8 cellular contexts compared by ENCODE assay signal in genomic region chr9:127970401-127971313, GRCh38. TPM values are rescaled to one million over a fixed set of nuclear protein-coding genes. Genes with fewer than 3 reads are reported as not detected.
A peak's percentile ranks its signal among the peaks of the same experiment; 100 is the strongest.
DNase-seq lines count a peak whose midpoint lies in the region; ATAC-seq and TF ChIP-seq lines count a peak whose summit lies in the region.

No MANE protein-coding gene starts in this region.

- no peak overlapping the region for H3K4me3 ChIP-seq in right atrium auricular region

- peaks cover 6% of the 10 kb centered on the region for H3K36me3 Mint-ChIP-seq in activated CD8-positive, alpha-beta memory T cell treated with anti-CD3 and anti-CD28 coated beads, Interleukin-2, amount 10 ng/mL, durations not matched to agents 7 days and 5 days
- H3K36me3 Mint-ChIP-seq in stimulated activated naive CD8-positive, alpha-beta T cell treated with anti-CD3 and anti-CD28 coated beads, Interleukin-15, Interleukin-2, amounts not matched to agents 100 ng/mL and 50 ng/mL, for 24 hours (ENCODE audit: low read depth) = peaks cover 11% of the 10 kb centered on the region

- CTCF ChIA-PET in activated CD8-positive, alpha-beta memory T cell treated with anti-CD3 and anti-CD28 coated beads, Interleukin-2, amount 10 ng/mL, durations not matched to agents 7 days and 5 days (lab: Charles Lee) = interaction anchor here (0.6 to 7.6 kb wide), 13 partner anchors 9 to 146 kb away, joined by 3 to 47 read pairs (median 6); partner anchors contain the start of genes EEIG1 and SLC25A25

- no peak for TF ChIP-seq CTCF in right atrium auricular region (IDR thresholded peaks at IDR 0.05)

- no peaks in the 10 kb centered on the region for H3K9me3 ChIP-seq in right atrium auricular region

- peak; percentile 73 to 77 for DNase-seq in NCI-H1930 (lab: John Stamatoyannopoulos, UW)
- peak; percentile 92 for DNase-seq in activated CD8-positive, alpha-beta memory T cell treated with anti-CD3 and anti-CD28 coated beads, Interleukin-2, amount 10 ng/mL, durations not matched to agents 7 days and 5 days
- no peak for DNase-seq in right atrium auricular region (ENCODE audit: low spot score)
- DNase-seq in AG08395 (ENCODE audit: low spot score) = no peak
- no peak for DNase-seq in EL

- peaks cover 89% of the 10 kb centered on the region for H3K4me1 Mint-ChIP-seq in activated CD8-positive, alpha-beta memory T cell treated with anti-CD3 and anti-CD28 coated beads, Interleukin-2, amount 10 ng/mL, durations not matched to agents 7 days and 5 days
- peaks cover 100% of the 10 kb centered on the region for H3K4me1 Mint-ChIP-seq in stimulated activated naive CD8-positive, alpha-beta T cell treated with anti-CD3 and anti-CD28 coated beads, Interleukin-15, Interleukin-2, amounts not matched to agents 100 ng/mL and 50 ng/mL, for 24 hours (ENCODE audit: low read depth)

- H3K27ac Mint-ChIP-seq in activated CD8-positive, alpha-beta memory T cell treated with anti-CD3 and anti-CD28 coated beads, Interleukin-2, amount 10 ng/mL, durations not matched to agents 7 days and 5 days = peak overlapping the region; percentile 90
- peak overlapping the region; percentile 91 for H3K27ac Mint-ChIP-seq in stimulated activated naive CD8-positive, alpha-beta T cell treated with anti-CD3 and anti-CD28 coated beads, Interleukin-15, Interleukin-2, amounts not matched to agents 100 ng/mL and 50 ng/mL, for 24 hours

- no peaks in the 10 kb centered on the region for H3K36me3 ChIP-seq in right atrium auricular region

- H3K27me3 ChIP-seq in right atrium auricular region = no peaks in the 10 kb centered on the region

- H3K9me3 Mint-ChIP-seq in activated CD8-positive, alpha-beta memory T cell treated with anti-CD3 and anti-CD28 coated beads, Interleukin-2, amount 10 ng/mL, durations not matched to agents 7 days and 5 days (ENCODE audit: low read depth) = no peaks in the 10 kb centered on the region
- no peaks in the 10 kb centered on the region for H3K9me3 Mint-ChIP-seq in stimulated activated naive CD8-positive, alpha-beta T cell treated with anti-CD3 and anti-CD28 coated beads, Interleukin-15, Interleukin-2, amounts not matched to agents 100 ng/mL and 50 ng/mL, for 24 hours

- peaks cover 0 to 98% of the 10 kb centered on the region in 2 donors for H3K4me1 ChIP-seq in right atrium auricular region

- peak overlapping the region; percentile 68 for H3K4me3 Mint-ChIP-seq in activated CD8-positive, alpha-beta memory T cell treated with anti-CD3 and anti-CD28 coated beads, Interleukin-2, amount 10 ng/mL, durations not matched to agents 7 days and 5 days
- peak overlapping the region; percentile 73 for H3K4me3 Mint-ChIP-seq in stimulated activated naive CD8-positive, alpha-beta T cell treated with anti-CD3 and anti-CD28 coated beads, Interleukin-15, Interleukin-2, amounts not matched to agents 100 ng/mL and 50 ng/mL, for 24 hours

- ATAC-seq in GM18867 (IDR thresholded peaks at IDR 0.05; ENCODE audit: unreplicated experiment) (peak; percentile 78), HG02759 (IDR thresholded peaks at IDR 0.05; ENCODE audit: unreplicated experiment) (peak; percentile 80)
- peak; percentile 85 for ATAC-seq in activated CD8-positive, alpha-beta memory T cell treated with anti-CD3 and anti-CD28 coated beads, Interleukin-2, amount 10 ng/mL, durations not matched to agents 7 days and 5 days

- H3K27me3 Mint-ChIP-seq in activated CD8-positive, alpha-beta memory T cell treated with anti-CD3 and anti-CD28 coated beads, Interleukin-2, amount 10 ng/mL, durations not matched to agents 7 days and 5 days = no peaks in the 10 kb centered on the region
- no peaks in the 10 kb centered on the region for H3K27me3 Mint-ChIP-seq in stimulated activated naive CD8-positive, alpha-beta T cell treated with anti-CD3 and anti-CD28 coated beads, Interleukin-15, Interleukin-2, amounts not matched to agents 100 ng/mL and 50 ng/mL, for 24 hours

- peak overlapping the region; percentile 94 to 96 for H3K27ac ChIP-seq in right atrium auricular region

RNA-seq across cellular contexts. Expression of gene EEIG1, which starts 10.1 kb away (rescaled TPM):
- total RNA-seq in activated CD8-positive, alpha-beta memory T cell treated with anti-CD3 and anti-CD28 coated beads, Interleukin-2, amount 10 ng/mL, durations not matched to agents 7 days and 5 days = 100 to 1,000 TPM in 1 of 2 experiments, 10 to 100 TPM in 1; 60.8 to 116 TPM
- total RNA-seq in right atrium auricular region = 10 to 100 TPM in 1 of 2 donors, 1 to 10 TPM in 1; 8.3 to 11.6 TPM

RNA-seq across cellular contexts. Expression of gene DPM2, which starts 33.0 kb away (rescaled TPM):
- total RNA-seq in activated CD8-positive, alpha-beta memory T cell treated with anti-CD3 and anti-CD28 coated beads, Interleukin-2, amount 10 ng/mL, durations not matched to agents 7 days and 5 days = 10 to 100 TPM; 51.4 to 53.5 TPM
- 10 to 100 TPM in 1 of 2 donors, 1 to 10 TPM in 1; 4.7 to 11.4 TPM for total RNA-seq in right atrium auricular region

RNA-seq across cellular contexts. Expression of gene PIP5KL1, which starts 40.1 kb away (rescaled TPM):
- 1 to 10 TPM; 1.8 to 2.6 TPM for total RNA-seq in activated CD8-positive, alpha-beta memory T cell treated with anti-CD3 and anti-CD28 coated beads, Interleukin-2, amount 10 ng/mL, durations not matched to agents 7 days and 5 days
- total RNA-seq in right atrium auricular region = under 1 TPM in 1 of 2 donors, not detected in 1; 0.20 TPM

RNA-seq across cellular contexts. Expression of gene ST6GALNAC4, which starts 53.8 kb away (rescaled TPM):
- 10 to 100 TPM; 64.7 to 71.4 TPM for total RNA-seq in activated CD8-positive, alpha-beta memory T cell treated with anti-CD3 and anti-CD28 coated beads, Interleukin-2, amount 10 ng/mL, durations not matched to agents 7 days and 5 days
- total RNA-seq in right atrium auricular region = 10 to 100 TPM; 31.7 to 59.0 TPM

Comparison
In these comparisons a context has a peak if more than half of its experiments do, and no peak if none do; other contexts are left out.
1. DNase-seq: peak in NCI-H1930 (2 of 2) and activated CD8-positive, alpha-beta memory T cell treated with anti-CD3 and anti-CD28 coated beads, Interleukin-2, amount 10 ng/mL, durations not matched to agents 7 days and 5 days (single experiment); none in right atrium auricular region (single experiment), AG08395 (single experiment) and EL (single experiment).
2. RNA of gene EEIG1, which starts 10.1 kb away (total RNA-seq): 60.8 to 116 TPM in activated CD8-positive, alpha-beta memory T cell treated with anti-CD3 and anti-CD28 coated beads, Interleukin-2, amount 10 ng/mL, durations not matched to agents 7 days and 5 days; 8.3 to 11.6 TPM in right atrium auricular region; every median in the first group is over 4 times any median in the second.
3. RNA of gene DPM2, which starts 33.0 kb away (total RNA-seq): 51.4 to 53.5 TPM in activated CD8-positive, alpha-beta memory T cell treated with anti-CD3 and anti-CD28 coated beads, Interleukin-2, amount 10 ng/mL, durations not matched to agents 7 days and 5 days; 4.7 to 11.4 TPM in right atrium auricular region; every median in the first group is over 4 times any median in the second.
4. Peak in every context shown above with its lines, with median percentiles within 50 percentile points of each other: ATAC-seq.